In genomic region chr1:64421377-64421776, GRCh38 we compare ENCODE assay signal across 19 cellular contexts. TPM values are rescaled to one million over a fixed set of nuclear protein-coding genes. Genes with fewer than 3 reads are reported as not detected.
DNase-seq lines count a peak whose midpoint lies in the region; ATAC-seq and TF ChIP-seq lines count a peak whose summit lies in the region.
"Had no signal": no experiment of that assay in that cellular context is flagged by ENCODE, and none has a peak within 500 bp of the region (broad histone marks: within the 10 kb centered on the region; RNA-seq: fewer than 3 reads in every experiment).

No MANE protein-coding gene starts in this region.

- no peaks in the 10 kb centered on the region for H3K79me2 ChIP-seq in Loucy (ENCODE audit: insufficient read depth, low read length)

- TF ChIP-seq CTCF in Loucy (conservative IDR thresholded peaks at IDR 0.05; ENCODE audit: low read length), result no peak
- TF ChIP-seq CTCF in epithelial cell of proximal tubule (conservative IDR thresholded peaks at IDR 0.05; ENCODE audit: low read depth, low read length), result no peak

- no peak overlapping the region for H3K4me3 ChIP-seq in Loucy (ENCODE audit: low read length, poor library complexity, severe bottlenecking)
- H3K4me3 ChIP-seq in epithelial cell of proximal tubule (ENCODE audit: low read depth, low read length), result no peak overlapping the region

- 0 out of 2 replicates have a peak overlapping the region, but pooled peaks have one; percentile 67 for H2AFZ ChIP-seq in Loucy (ENCODE audit: low read length)

- peaks cover 31% of the 10 kb centered on the region for H3K4me1 ChIP-seq in Loucy (ENCODE audit: insufficient read depth, low read length, poor library complexity, severe bottlenecking)

- H3K9me3 ChIP-seq in Loucy (ENCODE audit: insufficient read depth, low read depth, low read length), result no peaks in the 10 kb centered on the region

- no peaks in the 10 kb centered on the region for H3K36me3 ChIP-seq in Loucy (ENCODE audit: insufficient read depth, low read length)

- H3K4me2 ChIP-seq in Loucy (ENCODE audit: low read depth, low read length, poor library complexity, severe bottlenecking), result no peak overlapping the region

- H3K27me3 ChIP-seq in Loucy (ENCODE audit: insufficient read depth, low read length, poor library complexity, severe bottlenecking), result no peaks in the 10 kb centered on the region

- no peaks in the 10 kb centered on the region for H4K20me1 ChIP-seq in Loucy (ENCODE audit: insufficient read depth, low read length, poor library complexity, severe bottlenecking)

- TF ChIP-seq POLR2A in erythroblast (IDR thresholded peaks at IDR 0.05; ENCODE audit: low read length), result no peak

- ATAC-seq in HG03565 (IDR thresholded peaks at IDR 0.05; ENCODE audit: unreplicated experiment), result no peak
- ATAC-seq in HG03280 (IDR thresholded peaks at IDR 0.05; ENCODE audit: unreplicated experiment), result no peak
- ATAC-seq: Panc1 had no signal

- H3F3A ChIP-seq in Loucy (ENCODE audit: low read depth), result no peaks in the 10 kb centered on the region

- no peak overlapping the region for H3K9ac ChIP-seq in Loucy (ENCODE audit: low read depth, low read length, poor library complexity, severe bottlenecking)

- no peaks in the 10 kb centered on the region for H3K9me2 ChIP-seq in Loucy (replicated peaks; ENCODE audit: low read depth, low read length)

- DNase-seq in Daoy (ENCODE audit: low read depth) (peak; percentile 41), epithelial cell of proximal tubule (ENCODE audit: low read depth) (peak; percentile 60), myocyte (ENCODE audit: low read depth) (peak; percentile 2), T1000 (lab: John Stamatoyannopoulos, UW) (no peak), erythroblast (lab: John Stamatoyannopoulos, UW) (no peak)
- DNase-seq: COR-L47, DMS153, KBM-7, NCI-H1105 treated with DMSO at 0.1 percent for 48 hours, NCI-H1930, NCI-H2171 treated with DMSO at 0.1 percent for 48 hours, NCI-H510A, NCI-H82, SHP77 had no signal

RNA-seq across cellular contexts. Expression of gene CACHD1, which starts 48.6 kb away (rescaled TPM):
- 5.3 and 7.1 TPM in 2 replicates for total RNA-seq in Daoy (2014; rRNA removed; shearing (Covaris generic))
- total RNA-seq in epithelial cell of proximal tubule (5.9 and 6.7 TPM in 2 replicates), myocyte (not detected in 2 replicates)
- 0.11 TPM for polyA plus RNA-seq in myocyte (2012)
- polyA plus RNA-seq: CD14-positive monocyte had no signal

Comparison
In these comparisons a context has a peak if more than half of its experiments do, and no peak if none do; other contexts are left out.
1. DNase-seq: peak in Daoy (single experiment), epithelial cell of proximal tubule (single experiment) and myocyte (single experiment); none in T1000 (single experiment) and erythroblast (0 of 2).